ENCODE assay signal across 8 cellular contexts in the genomic region with DNA sequence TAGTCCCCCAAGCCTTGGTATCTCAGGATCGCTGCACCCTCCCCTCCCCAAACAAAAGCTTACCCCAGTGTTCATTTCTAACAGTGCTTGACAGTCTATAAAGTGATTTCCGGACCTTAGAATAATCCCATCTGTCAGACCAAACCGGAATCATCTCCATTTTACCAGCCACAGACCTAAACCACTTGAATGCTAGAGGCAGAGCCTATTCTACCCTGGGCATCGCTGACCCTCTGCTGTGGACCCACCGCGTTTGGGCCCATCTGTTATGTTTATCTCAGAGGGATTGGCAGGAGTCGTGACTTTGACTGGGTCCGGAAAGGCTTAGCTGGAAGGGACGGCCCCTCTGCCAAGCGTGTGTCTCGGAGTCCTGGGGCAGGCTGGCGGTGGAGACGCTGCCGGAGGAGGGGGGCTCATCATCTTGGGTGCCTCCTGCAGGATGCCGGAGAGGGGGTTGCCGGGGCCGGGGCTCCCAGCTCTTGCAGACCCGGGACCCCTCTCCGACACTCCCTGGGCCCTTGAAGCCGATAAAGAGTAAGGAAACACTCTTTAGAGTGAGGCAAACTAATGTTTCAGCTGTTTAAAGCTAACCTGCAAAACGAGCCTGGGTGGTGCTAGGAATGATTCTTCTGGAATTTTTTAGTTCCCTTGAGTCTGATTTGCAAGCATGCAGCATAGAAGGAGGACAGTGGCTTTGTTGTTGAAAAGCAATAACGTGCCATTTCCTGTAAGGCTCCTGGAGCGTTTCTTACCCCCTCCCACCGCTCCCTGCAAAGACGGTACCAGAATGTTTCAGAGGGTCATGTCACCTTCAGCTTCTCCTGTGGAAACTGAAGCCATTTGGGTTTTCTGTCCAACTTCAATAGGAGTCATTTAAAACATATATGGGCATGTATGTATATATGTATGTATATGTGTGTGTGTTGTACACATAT. TPM values are rescaled to one million over a fixed set of nuclear protein-coding genes. Genes with fewer than 3 reads are reported as not detected.
DNase-seq lines count a peak whose midpoint lies in the region; ATAC-seq, FAIRE-seq and TF ChIP-seq lines count a peak whose summit lies in the region.

No MANE protein-coding gene starts in this region.

- H3K4me3 ChIP-seq in Loucy (ENCODE audit: low read length, poor library complexity, severe bottlenecking) (peak overlapping the region; percentile 83), right cardiac atrium (ENCODE audit: low read length) (peak overlapping the region; percentile 59), small intestine (ENCODE audit: low read depth in 1 of 2, low read length in 2 of 2) (peak overlapping the region; percentile 37 to 89)

- ATAC-seq in right cardiac atrium (no peak), sciatic nerve (no peak)

- H3K27ac ChIP-seq in right cardiac atrium (ENCODE audit: low read length) (peak overlapping the region; percentile 14), small intestine (ENCODE audit: low read depth in 1 of 2, low read length in 1 of 2) (peak overlapping the region; percentile 56 to 62)

- H4K20me1 ChIP-seq in Loucy (ENCODE audit: insufficient read depth, low read length, poor library complexity, severe bottlenecking): peaks cover 3% of the 10 kb centered on the region

- H3K9me3 ChIP-seq in Loucy (ENCODE audit: insufficient read depth, low read depth, low read length) (no peaks in the 10 kb centered on the region), right cardiac atrium (ENCODE audit: control insufficient read depth, low read length) (no peaks in the 10 kb centered on the region), small intestine (ENCODE audit: control insufficient read depth, low read depth) (no peaks in the 10 kb centered on the region)

- H3K4me1 ChIP-seq in Loucy (ENCODE audit: insufficient read depth, low read length, poor library complexity, severe bottlenecking) (peaks cover 53% of the 10 kb centered on the region), right cardiac atrium (ENCODE audit: control insufficient read depth, insufficient read depth, low read length) (peaks cover 3% of the 10 kb centered on the region), small intestine (ENCODE audit: control insufficient read depth in 2 of 2, insufficient read depth in 1 of 2, low read depth in 1 of 2, low read length in 1 of 2) (peaks cover 0 to 3% of the 10 kb centered on the region in 2 donors)

- H3K36me3 ChIP-seq in Loucy (ENCODE audit: insufficient read depth, low read length) (no peaks in the 10 kb centered on the region), small intestine (ENCODE audit: control insufficient read depth in 2 of 2, insufficient read depth in 2 of 2, low read length in 2 of 2) (no peaks in the 10 kb centered on the region)

- no peak for TF ChIP-seq CTCF in Loucy (conservative IDR thresholded peaks at IDR 0.05; ENCODE audit: low read length)

- H3K79me2 ChIP-seq in Loucy (ENCODE audit: insufficient read depth, low read length): peaks cover 36% of the 10 kb centered on the region

- no peaks in the 10 kb centered on the region for H3K9me2 ChIP-seq in Loucy (replicated peaks; ENCODE audit: low read depth, low read length)

- peak overlapping the region; percentile 84 for H3K9ac ChIP-seq in Loucy (ENCODE audit: low read depth, low read length, poor library complexity, severe bottlenecking)

- H3F3A ChIP-seq in Loucy (ENCODE audit: low read depth): 0 out of 2 replicates have a peak, but pooled peaks cover 4% of the 10 kb centered on the region

- DNase-seq in COLO829 (ENCODE audit: low spot score): peak; percentile 46
- DNase-seq in activated effector memory CD4-positive, alpha-beta T cell treated with Interleukin-2 at 50 U/mL for 16 hours: peak; percentile 16
- peak in 1 of 3 donors; percentile 68 for DNase-seq in right cardiac atrium
- peak; percentile 25 for DNase-seq in small intestine
- DNase-seq in stimulated activated naive CD4-positive, alpha-beta T cell treated with Interleukin-2 at 50 U/mL for 16 hours (lab: John Stamatoyannopoulos, UW): no peak
- no peak for DNase-seq in NCI-H345 treated with DMSO at 0.1 percent for 48 hours (lab: John Stamatoyannopoulos, UW; ENCODE audit: unreplicated experiment)
- no peak for DNase-seq in sciatic nerve (ENCODE audit: low spot score)

- H3K27me3 ChIP-seq in Loucy (ENCODE audit: insufficient read depth, low read length, poor library complexity, severe bottlenecking) (no peaks in the 10 kb centered on the region), right cardiac atrium (ENCODE audit: control insufficient read depth, insufficient read depth) (no peaks in the 10 kb centered on the region), small intestine (ENCODE audit: control insufficient read depth in 2 of 2, insufficient read depth in 2 of 2, low read length in 2 of 2) (no peaks in the 10 kb centered on the region)

- peak overlapping the region; percentile 94 for H3K4me2 ChIP-seq in Loucy (ENCODE audit: low read depth, low read length, poor library complexity, severe bottlenecking)

- peak overlapping the region; percentile 68 for H2AFZ ChIP-seq in Loucy (ENCODE audit: low read length)

- WGBS in right cardiac atrium: 4% methylated on average over 25 of the region's 25 CpGs
- 1 to 2% (median 1%) methylated on average over 25 of the region's 25 CpGs for WGBS in small intestine, 3 donors

- intact Hi-C loops in right cardiac atrium (cut with DNase I): loop anchor here in 2 of 4 donors (5.0 to 10.0 kb wide), 2 partner anchors 70 to 72 kb away; a partner anchor contains a TSS
- intact Hi-C loops in sciatic nerve (cut with DNase I): no loop called here

- no peak for FAIRE-seq in small intestine (lab: Jason Lieb, UNC)

RNA-seq across cellular contexts. Expression of a gene that starts 1.3 kb away (rescaled TPM):
- total RNA-seq in right cardiac atrium (10 to 100 TPM; 13.4 to 18.7 (median 13.7) TPM), sciatic nerve (14.8 TPM)
- polyA plus RNA-seq in right cardiac atrium (15.7 TPM), small intestine (1 to 10 TPM; 5.6 to 10.0 (median 8.7) TPM)

RNA-seq across cellular contexts. Expression of a gene that starts 31.7 kb away (rescaled TPM):
- 10 to 100 TPM; 12.1 to 14.7 (median 13.8) TPM for total RNA-seq in right cardiac atrium
- polyA plus RNA-seq in right cardiac atrium: 16.7 TPM
- 10 to 100 TPM; 17.4 to 25.1 (median 24.7) TPM for polyA plus RNA-seq in small intestine
- total RNA-seq in sciatic nerve: 12.3 TPM

RNA-seq across cellular contexts. Expression of a gene that starts 31.8 kb away (rescaled TPM):
- 10 to 100 TPM; 50.3 to 77.7 (median 71.0) TPM for total RNA-seq in right cardiac atrium
- polyA plus RNA-seq in right cardiac atrium: 48.3 TPM
- polyA plus RNA-seq in small intestine: 10 to 100 TPM; 23.0 to 38.2 (median 28.6) TPM
- total RNA-seq in sciatic nerve: 87.7 TPM

Comparison
In these comparisons a context has a peak if more than half of its experiments do, and no peak if none do; other contexts are left out.
1. DNase-seq: peak in COLO829 (single experiment), activated effector memory CD4-positive, alpha-beta T cell treated with Interleukin-2 at 50 U/mL for 16 hours (single experiment) and small intestine (single experiment); none in stimulated activated naive CD4-positive, alpha-beta T cell treated with Interleukin-2 at 50 U/mL for 16 hours (single experiment), NCI-H345 treated with DMSO at 0.1 percent for 48 hours (single experiment) and sciatic nerve (single experiment).
2. Peak in every context shown above with its lines, with median percentiles within 50 percentile points of each other: H3K4me3 ChIP-seq.